22 cellular contexts compared by ENCODE assay signal in genomic region chr9:107991581-107991980, GRCh38.
DNase-seq lines count a peak whose midpoint lies in the region; ATAC-seq and TF ChIP-seq lines count a peak whose summit lies in the region.
"Had no signal": no experiment of that assay in that cellular context is flagged by ENCODE, and none has a peak within 500 bp of the region (broad histone marks: within the 10 kb centered on the region; RNA-seq: fewer than 3 reads in every experiment).

No MANE protein-coding gene starts in this region.

- no peaks in the 10 kb centered on the region for H3K9me3 Mint-ChIP-seq in stimulated activated memory B cell treated with anti-CD40 and anti-IgM and Interleukin-4, amounts not matched to agents 10 μg/mL and 1 μg/mL and 100 μg/mL, for 72 hours
- H3K9me3 Mint-ChIP-seq: GM23338, HFFc6 had no signal

- ATAC-seq in stimulated activated memory B cell treated with anti-CD40 and anti-IgM and Interleukin-4, amounts not matched to agents 10 μg/mL and 1 μg/mL and 100 μg/mL, for 72 hours: peak; percentile 28
- ATAC-seq: A549, GM12878, GM23338 had no signal

- TF ChIP-seq EP300 in ovary (IDR thresholded peaks at IDR 0.05): no peak

- H4K20me1 ChIP-seq in BLaER1 treated with 17β-estradiol and CSF1 and Interleukin-3, amounts not matched to agents 10 nM and 100 nM: no peaks in the 10 kb centered on the region

- 23 to 47% (median 28%) methylated on average over 4 of the region's 4 CpGs for WGBS in ovary, 3 donors
- 55 to 86% (median 80%) methylated on average over 1 to 4 of the region's 4 CpGs for WGBS in adrenal gland, 4 donors

- no peaks in the 10 kb centered on the region for H3K36me3 ChIP-seq in BLaER1 treated with 17β-estradiol and CSF1 and Interleukin-3, amounts not matched to agents 10 nM and 100 nM
- H3K36me3 ChIP-seq in MG63 (no peaks in the 10 kb centered on the region), ovary (no peaks in the 10 kb centered on the region), adrenal gland (replicated peaks in 1 of 2) (no peaks in the 10 kb centered on the region)
- H3K36me3 ChIP-seq: HAP-1 had no signal

- TF ChIP-seq POLR2A in ovary (IDR thresholded peaks at IDR 0.05): no peak
- TF ChIP-seq POLR2A in adrenal gland (IDR thresholded peaks at IDR 0.05): no peak

- peak; percentile 16 for DNase-seq in MG63
- peak in 3 of 5 donors; percentile 16 to 37 (median 34) for DNase-seq in ovary
- no peak for DNase-seq in adrenal gland
- DNase-seq in NCI-H2227 (lab: John Stamatoyannopoulos, UW; ENCODE audit: unreplicated experiment): no peak
- DNase-seq in NCI-H1105 (lab: John Stamatoyannopoulos, UW): no peak
- DNase-seq: 8988T; ACHN; AML-193; CD4-positive, alpha-beta T cell; CD8-positive, alpha-beta memory T cell; DMS 273 treated with DMSO at 0.1 percent for 48 hours; DMS79; EL; GDM1; HFFc6 had no signal

- TF ChIP-seq CTCF in ovary (IDR thresholded peaks at IDR 0.05) (no peak), adrenal gland (IDR thresholded peaks at IDR 0.05) (no peak)

- H3K36me3 Mint-ChIP-seq in stimulated activated memory B cell treated with anti-CD40 and anti-IgM and Interleukin-4, amounts not matched to agents 10 μg/mL and 1 μg/mL and 100 μg/mL, for 72 hours: no peaks in the 10 kb centered on the region
- H3K36me3 Mint-ChIP-seq: CD8-positive, alpha-beta memory T cell had no signal

- H3K4me1 ChIP-seq in BLaER1 treated with 17β-estradiol and CSF1 and Interleukin-3, amounts not matched to agents 10 nM and 100 nM: peaks cover 0 to 31% (median 16%) of the 10 kb centered on the region in 10 experiments; a peak in 16 of 20 replicates
- H3K4me1 ChIP-seq in ovary (ENCODE audit: insufficient read depth) (peaks cover 3% of the 10 kb centered on the region), adrenal gland (replicated peaks in 1 of 2) (no peaks in the 10 kb centered on the region)
- H3K4me1 ChIP-seq: A549, HAP-1 had no signal

- H3K27ac Mint-ChIP-seq in stimulated activated memory B cell treated with anti-CD40 and anti-IgM and Interleukin-4, amounts not matched to agents 10 μg/mL and 1 μg/mL and 100 μg/mL, for 72 hours: no peak overlapping the region
- H3K27ac Mint-ChIP-seq: CD4-positive, alpha-beta T cell; CD8-positive, alpha-beta memory T cell; GM23338; HFFc6 had no signal

- H3K27me3 ChIP-seq in BLaER1 treated with 17β-estradiol and CSF1 and Interleukin-3, amounts not matched to agents 10 nM and 100 nM: no peaks in the 10 kb centered on the region
- H3K27me3 ChIP-seq in MG63: no peaks in the 10 kb centered on the region
- H3K27me3 ChIP-seq in ovary: no peaks in the 10 kb centered on the region
- H3K27me3 ChIP-seq in adrenal gland: no peaks in the 10 kb centered on the region

- no peak overlapping the region for H3K4me3 ChIP-seq in BLaER1 treated with 17β-estradiol and CSF1 and Interleukin-3, amounts not matched to agents 10 nM and 100 nM
- H3K4me3 ChIP-seq in MG63 (no peak overlapping the region), ovary (no peak overlapping the region), adrenal gland (no peak overlapping the region)
- H3K4me3 ChIP-seq: A549, GM12878, GM23338, HAP-1 had no signal

- H3K4me3 Mint-ChIP-seq in stimulated activated memory B cell treated with anti-CD40 and anti-IgM and Interleukin-4, amounts not matched to agents 10 μg/mL and 1 μg/mL and 100 μg/mL, for 72 hours: no peak overlapping the region
- H3K4me3 Mint-ChIP-seq: CD4-positive, alpha-beta T cell; CD8-positive, alpha-beta memory T cell; GM23338; HFFc6 had no signal

- no peaks in the 10 kb centered on the region for H3K9me3 ChIP-seq in BLaER1 treated with 17β-estradiol and CSF1 and Interleukin-3, amounts not matched to agents 10 nM and 100 nM (replicated peaks in 1 of 11)
- H3K9me3 ChIP-seq in MG63 (no peaks in the 10 kb centered on the region), ovary (no peaks in the 10 kb centered on the region), adrenal gland (replicated peaks in 1 of 3) (no peaks in the 10 kb centered on the region)
- H3K9me3 ChIP-seq: A549, HAP-1 had no signal

- intact Hi-C loops in ovary (cut with DNase I) (no loop called here), adrenal gland (cut with DNase I) (no loop called here)

- H3K4me2 ChIP-seq in BLaER1 treated with 17β-estradiol and CSF1 and Interleukin-3, amounts not matched to agents 10 nM and 100 nM: peak overlapping the region in 6 of 11 experiments; percentile 33 to 65 (median 40); a peak in 12 of 22 replicates
- H3K4me2 ChIP-seq: A549, GM23338 had no signal

- H3K27ac ChIP-seq in BLaER1 treated with 17β-estradiol and CSF1 and Interleukin-3, amounts not matched to agents 10 nM and 100 nM: no peak overlapping the region
- H3K27ac ChIP-seq in ovary: no peak overlapping the region
- no peak overlapping the region for H3K27ac ChIP-seq in adrenal gland
- H3K27ac ChIP-seq: A549, C4-2B had no signal

- H3K9ac ChIP-seq in BLaER1 treated with 17β-estradiol and CSF1 and Interleukin-3, amounts not matched to agents 10 nM and 100 nM: no peak overlapping the region

- no peaks in the 10 kb centered on the region for H3K4me1 Mint-ChIP-seq in stimulated activated memory B cell treated with anti-CD40 and anti-IgM and Interleukin-4, amounts not matched to agents 10 μg/mL and 1 μg/mL and 100 μg/mL, for 72 hours
- H3K4me1 Mint-ChIP-seq: CD8-positive, alpha-beta memory T cell; GM23338 had no signal

- H3K27me3 Mint-ChIP-seq in stimulated activated memory B cell treated with anti-CD40 and anti-IgM and Interleukin-4, amounts not matched to agents 10 μg/mL and 1 μg/mL and 100 μg/mL, for 72 hours: peaks cover 12% of the 10 kb centered on the region
- H3K27me3 Mint-ChIP-seq: CD4-positive, alpha-beta T cell; CD8-positive, alpha-beta memory T cell had no signal

Comparison
In these comparisons a context has a peak if more than half of its experiments do, and no peak if none do; other contexts are left out.
1. DNase-seq: peak in MG63 (single experiment) and ovary (3 of 5); none in adrenal gland (0 of 7), NCI-H2227 (single experiment) and NCI-H1105 (single experiment).